Comparison of ENCODE assay signal across 11 cellular contexts in the genomic region with DNA sequence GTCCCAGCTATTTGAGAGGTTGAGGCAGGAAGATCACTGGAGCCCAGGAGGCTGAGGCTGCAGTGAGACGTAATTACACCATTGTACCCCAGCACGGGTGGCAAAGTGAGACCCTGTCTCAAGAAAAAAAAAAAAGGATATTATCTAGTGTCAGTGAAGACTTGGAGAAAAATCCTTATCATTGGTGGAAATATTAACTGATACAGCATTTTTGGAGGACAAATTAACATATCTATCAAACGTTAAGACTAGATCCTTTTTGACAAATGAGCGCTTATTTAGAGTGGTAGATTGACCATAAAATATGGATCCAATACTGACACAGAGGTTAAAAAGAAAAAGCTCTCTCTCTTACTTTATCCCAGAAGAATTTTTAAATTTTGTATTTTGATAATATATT.
"Had no signal": no experiment of that assay in that cellular context is flagged by ENCODE, and none has a peak within 500 bp of the region (broad histone marks: within the 10 kb centered on the region; RNA-seq: fewer than 3 reads in every experiment).

No MANE protein-coding gene starts in this region.

- ATAC-seq: GM23338, HCT116 had no signal

- H3K4me3 Mint-ChIP-seq: GM23338, H9, HFFc6 had no signal

- H3K4me1 Mint-ChIP-seq: GM23338, H9 had no signal

- H3K4me3 ChIP-seq: GM23248, GM23338, HAP-1 had no signal

- H3K27ac Mint-ChIP-seq: GM23338, HFFc6 had no signal

- H3K9ac ChIP-seq: GM23248 had no signal

- H3K4me1 ChIP-seq: HAP-1 had no signal

- H3K9me3 ChIP-seq: HAP-1 had no signal

- DNase-seq: GM23248, GOT3, H7, H9, HCEC 1CT, HFFc6 had no signal

- H3K9me3 Mint-ChIP-seq: GM23338, H9, HFFc6 had no signal

- H2AFZ ChIP-seq: GM23248, GM23338 had no signal

- H3K4me2 ChIP-seq: GM23338 had no signal

- H3K27ac ChIP-seq: GM23248 had no signal

- H3K36me3 ChIP-seq: HAP-1 had no signal

- FAIRE-seq: H1, H54 had no signal
